In genomic region chr6:30071081-30071818, GRCh38 we compare ENCODE assay signal across 10 cellular contexts. TPM values are rescaled to one million over a fixed set of nuclear protein-coding genes. Genes with fewer than 3 reads are reported as not detected.
DNase-seq lines count a peak whose midpoint lies in the region; ATAC-seq and TF ChIP-seq lines count a peak whose summit lies in the region.
"Had no signal": no experiment of that assay in that cellular context is flagged by ENCODE, and none has a peak within 500 bp of the region (broad histone marks: within the 10 kb centered on the region; RNA-seq: fewer than 3 reads in every experiment).

No MANE protein-coding gene starts in this region.

- H3K36me3 Mint-ChIP-seq in natural killer cell = peaks cover 21% of the 10 kb centered on the region
- H3K36me3 Mint-ChIP-seq in natural killer cell treated with Interleukin-12 subunit alpha and Interleukin-12 subunit beta and Interleukin-15 and Interleukin-18, amount 100 ng/mL, for 72 hours = peaks cover 22% of the 10 kb centered on the region

- peak overlapping the region in 1 of 2 donors; percentile 98 for H3K27ac Mint-ChIP-seq in natural killer cell
- H3K27ac Mint-ChIP-seq in natural killer cell treated with Interleukin-12 subunit alpha and Interleukin-12 subunit beta and Interleukin-15 and Interleukin-18, amount 100 ng/mL, for 72 hours = no peak overlapping the region

- TF ChIP-seq POLR2A in right lobe of liver (IDR thresholded peaks at IDR 0.05) = no peak

- H3K4me1 Mint-ChIP-seq in natural killer cell = peaks cover 42 to 72% of the 10 kb centered on the region in 2 donors
- peaks cover 50 to 57% of the 10 kb centered on the region in 2 donors for H3K4me1 Mint-ChIP-seq in natural killer cell treated with Interleukin-12 subunit alpha and Interleukin-12 subunit beta and Interleukin-15 and Interleukin-18, amount 100 ng/mL, for 72 hours (ENCODE audit: low read depth in 2 of 2)

- H3K27me3 Mint-ChIP-seq in natural killer cell (ENCODE audit: low read depth in 2 of 2) = peaks cover 34 to 42% of the 10 kb centered on the region in 2 donors
- H3K27me3 Mint-ChIP-seq in natural killer cell treated with Interleukin-12 subunit alpha and Interleukin-12 subunit beta and Interleukin-15 and Interleukin-18, amount 100 ng/mL, for 72 hours = peaks cover 39 to 47% of the 10 kb centered on the region in 2 donors

- H3K4me3 ChIP-seq in ectodermal cell (ENCODE audit: insufficient read depth, low read depth, low read length) (peak overlapping the region; percentile 18), right lobe of liver (no peak overlapping the region)
- H3K4me3 ChIP-seq: BLaER1 had no signal

- DNase-seq in natural killer cell (no peak), right lobe of liver (peak in 2 of 3 donors; percentile 47 to 55), NCI-H2227 (lab: John Stamatoyannopoulos, UW; ENCODE audit: unreplicated experiment) (no peak), NCI-H82 (lab: John Stamatoyannopoulos, UW) (no peak)
- DNase-seq in natural killer cell treated with Interleukin-12 subunit alpha and Interleukin-12 subunit beta and Interleukin-15 and Interleukin-18, amount 100 ng/mL, for 72 hours (ENCODE audit: low spot score) = no peak

- ATAC-seq in natural killer cell (no peak), right lobe of liver (no peak), HG02885 (IDR thresholded peaks at IDR 0.05; ENCODE audit: poor library complexity, unreplicated experiment) (no peak), HG03196 (IDR thresholded peaks at IDR 0.05; ENCODE audit: unreplicated experiment) (no peak)
- no peak for ATAC-seq in natural killer cell treated with Interleukin-12 subunit alpha and Interleukin-12 subunit beta and Interleukin-15 and Interleukin-18, amount 100 ng/mL, for 72 hours

- no peak overlapping the region for H3K27ac ChIP-seq in ectodermal cell (ENCODE audit: insufficient read depth, low read depth, low read length, poor library complexity, severe bottlenecking)
- no peak overlapping the region for H3K27ac ChIP-seq in right lobe of liver
- H3K27ac ChIP-seq: BLaER1 had no signal

- H3K27me3 ChIP-seq in ectodermal cell (ENCODE audit: control insufficient read depth, insufficient read depth, low read length, poor library complexity, severe bottlenecking) = peaks cover 61% of the 10 kb centered on the region
- H3K27me3 ChIP-seq in right lobe of liver = peaks cover 0 to 9% of the 10 kb centered on the region in 2 donors

- no peaks in the 10 kb centered on the region for H3K9me3 Mint-ChIP-seq in natural killer cell
- H3K9me3 Mint-ChIP-seq in natural killer cell treated with Interleukin-12 subunit alpha and Interleukin-12 subunit beta and Interleukin-15 and Interleukin-18, amount 100 ng/mL, for 72 hours = no peaks in the 10 kb centered on the region

- H3K4me3 Mint-ChIP-seq in natural killer cell = peak overlapping the region; percentile 54
- H3K4me3 Mint-ChIP-seq in natural killer cell treated with Interleukin-12 subunit alpha and Interleukin-12 subunit beta and Interleukin-15 and Interleukin-18, amount 100 ng/mL, for 72 hours = no peak overlapping the region

- no peaks in the 10 kb centered on the region for H3K9me3 ChIP-seq in ectodermal cell (ENCODE audit: control insufficient read depth, low read length)
- H3K9me3 ChIP-seq in right lobe of liver = no peaks in the 10 kb centered on the region
- H3K9me3 ChIP-seq: BLaER1 had no signal

- intact Hi-C loops in natural killer cell (cut with micrococcal nuclease) (no loop called here), right lobe of liver (cut with DNase I) (no loop called here)

- no peak for TF ChIP-seq CTCF in natural killer cell (IDR thresholded peaks at IDR 0.05)
- no peak for TF ChIP-seq CTCF in right lobe of liver (IDR thresholded peaks at IDR 0.05)

- H3K4me1 ChIP-seq in ectodermal cell (ENCODE audit: control insufficient read depth, insufficient read depth, low read length) (peaks cover 26% of the 10 kb centered on the region), right lobe of liver (peaks cover 0 to 29% (median 4%) of the 10 kb centered on the region in 4 donors)

- 17 to 20% methylated on average over 68 of the region's 68 CpGs for WGBS in ectodermal cell, 2 experiments
- WGBS in right lobe of liver (ENCODE audit: insufficient coverage, low coverage, low lambda C conversion rate, missing lambda C conversion rate) = 31% methylated on average over 20 of the region's 68 CpGs

- H3K36me3 ChIP-seq in ectodermal cell (ENCODE audit: control insufficient read depth, insufficient read depth, low read length) (no peaks in the 10 kb centered on the region), right lobe of liver (no peaks in the 10 kb centered on the region)

RNA-seq across cellular contexts. Expression of gene PPP1R11, which starts 4.3 kb away (rescaled TPM):
- total RNA-seq in natural killer cell (10 to 100 TPM; 52.9 to 75.3 (median 61.1) TPM), right lobe of liver (10 to 100 TPM; 22.9 to 37.2 (median 25.7) TPM)
- total RNA-seq in natural killer cell treated with Interleukin-12 subunit alpha and Interleukin-12 subunit beta and Interleukin-15 and Interleukin-18, amount 100 ng/mL, for 72 hours = 10 to 100 TPM; 50.3 to 82.0 TPM
- polyA plus RNA-seq in ectodermal cell (2013, experiment 1 of 4) = 57.1 TPM
- polyA plus RNA-seq in ectodermal cell (2013, experiment 2 of 4) = 58.1 TPM
- 45.4 TPM for polyA plus RNA-seq in ectodermal cell (2013, experiment 3 of 4)
- polyA plus RNA-seq in ectodermal cell (2013, experiment 4 of 4) = 54.5 TPM

RNA-seq across cellular contexts. Expression of gene RNF39, which starts 4.3 kb away (rescaled TPM):
- total RNA-seq in natural killer cell = not detected
- total RNA-seq in natural killer cell treated with Interleukin-12 subunit alpha and Interleukin-12 subunit beta and Interleukin-15 and Interleukin-18, amount 100 ng/mL, for 72 hours = not detected
- not detected for polyA plus RNA-seq in ectodermal cell (2013, experiment 1 of 4)
- polyA plus RNA-seq in ectodermal cell (2013, experiment 2 of 4) = not detected
- 0.11 TPM for polyA plus RNA-seq in ectodermal cell (2013, experiment 3 of 4)
- polyA plus RNA-seq in ectodermal cell (2013, experiment 4 of 4) = 0.12 TPM
- not detected for total RNA-seq in right lobe of liver
- total RNA-seq: lung microvascular endothelial cell had no signal

RNA-seq across cellular contexts. Expression of gene POLR1H, which starts 10.2 kb away (rescaled TPM):
- 10 to 100 TPM; 21.0 to 36.2 (median 28.5) TPM for total RNA-seq in natural killer cell
- total RNA-seq in natural killer cell treated with Interleukin-12 subunit alpha and Interleukin-12 subunit beta and Interleukin-15 and Interleukin-18, amount 100 ng/mL, for 72 hours = 10 to 100 TPM; 41.5 to 58.1 TPM
- 34.9 TPM for polyA plus RNA-seq in ectodermal cell (2013, experiment 1 of 4)
- 33.7 TPM for polyA plus RNA-seq in ectodermal cell (2013, experiment 2 of 4)
- polyA plus RNA-seq in ectodermal cell (2013, experiment 3 of 4) = 36.9 TPM
- polyA plus RNA-seq in ectodermal cell (2013, experiment 4 of 4) = 37.9 TPM
- total RNA-seq in right lobe of liver = 10 to 100 TPM in 4 of 6 experiments, 1 to 10 TPM in 2; 9.4 to 17.8 (median 11.2) TPM

RNA-seq across cellular contexts. Expression of gene TRIM31, which starts 41.6 kb away (rescaled TPM):
- not detected for total RNA-seq in natural killer cell
- not detected for total RNA-seq in natural killer cell treated with Interleukin-12 subunit alpha and Interleukin-12 subunit beta and Interleukin-15 and Interleukin-18, amount 100 ng/mL, for 72 hours
- polyA plus RNA-seq in ectodermal cell (2013, experiment 1 of 4) = not detected
- polyA plus RNA-seq in ectodermal cell (2013, experiment 2 of 4) = not detected
- polyA plus RNA-seq in ectodermal cell (2013, experiment 3 of 4) = not detected
- not detected for polyA plus RNA-seq in ectodermal cell (2013, experiment 4 of 4)
- 1 to 10 TPM in 1 of 6 experiments, under 1 TPM in 5; 0.32 to 5.1 (median 0.60) TPM for total RNA-seq in right lobe of liver
- total RNA-seq: lung microvascular endothelial cell had no signal

Comparison
In these comparisons a context has a peak if more than half of its experiments do, and no peak if none do; other contexts are left out.
1. DNase-seq: peak in right lobe of liver (2 of 3); none in natural killer cell (single experiment), natural killer cell treated with Interleukin-12 subunit alpha and Interleukin-12 subunit beta and Interleukin-15 and Interleukin-18, amount 100 ng/mL, for 72 hours (single experiment), NCI-H2227 (single experiment) and NCI-H82 (single experiment).